In the genomic region with DNA sequence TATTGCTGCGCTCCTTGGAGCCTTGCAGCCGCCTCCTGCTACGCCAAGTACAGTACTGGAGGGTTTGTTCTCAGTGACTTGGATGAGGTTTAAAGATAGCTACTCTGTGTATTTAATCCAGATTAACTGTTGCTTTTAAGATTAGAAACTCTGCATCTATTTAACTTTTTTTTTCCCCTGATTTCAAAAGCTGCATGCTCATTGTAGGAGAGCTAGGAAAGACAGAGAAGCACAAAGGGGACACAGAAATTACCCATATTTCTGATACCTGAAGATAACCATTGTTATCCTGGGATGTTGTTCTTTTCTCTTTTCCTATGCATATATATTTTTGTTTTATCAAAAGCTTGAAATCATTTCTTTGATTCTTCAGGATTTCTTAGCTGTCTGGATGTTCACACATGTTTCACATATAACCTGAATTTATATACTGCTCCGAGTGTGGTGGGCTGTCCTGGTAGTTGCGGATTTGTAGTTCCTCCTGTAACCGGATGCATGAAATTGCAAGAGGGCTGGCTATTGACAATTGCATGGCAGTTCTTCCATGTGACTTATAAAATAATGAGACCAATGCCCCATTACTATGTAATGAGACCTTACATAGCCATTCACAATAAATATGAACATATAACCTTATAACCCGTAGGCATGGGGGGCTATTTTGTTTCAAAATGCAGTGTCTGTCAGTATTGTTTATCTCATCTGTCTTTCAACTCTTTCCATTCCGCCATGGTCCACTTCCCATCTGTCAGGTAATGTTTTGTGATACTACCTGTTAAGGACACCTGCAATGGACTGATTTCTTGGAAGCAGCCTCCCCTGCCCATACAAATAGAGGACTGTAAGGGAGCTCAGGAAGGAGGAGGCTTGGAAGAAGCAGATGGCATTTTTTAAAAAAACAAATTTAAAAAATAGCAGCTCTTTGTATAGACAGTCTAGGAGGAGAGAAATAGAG, we compare ENCODE assay signal across 8 cellular contexts. TPM values are rescaled to one million over a fixed set of nuclear protein-coding genes. Genes with fewer than 3 reads are reported as not detected.
A peak's percentile ranks its signal among the peaks of the same experiment; 100 is the strongest.
DNase-seq lines count a peak whose midpoint lies in the region; ATAC-seq and TF ChIP-seq lines count a peak whose summit lies in the region.

No MANE protein-coding gene starts in this region.

- ATAC-seq in activated T-cell treated with anti-CD3 and anti-CD28 coated beads, Interleukin-2, amount 50 U/mL, for 4 hours: no peak
- ATAC-seq in RWPE2 (ENCODE audit: low read depth) (peak; percentile 4; the same call in 2 of the 3 replicates), esophagus mucosa (peak; percentile 57)

- H3K9me3 Mint-ChIP-seq in activated T-cell treated with anti-CD3 and anti-CD28 coated beads, Interleukin-2, amount 50 U/mL, for 4 hours: no peaks in the 10 kb centered on the region

- no peaks in the 10 kb centered on the region for H3K36me3 ChIP-seq in RWPE2 (ENCODE audit: low read depth)
- H3K36me3 ChIP-seq in neuron (ENCODE audit: insufficient read depth, low read length): no peaks in the 10 kb centered on the region

- H3K27me3 Mint-ChIP-seq in activated T-cell treated with anti-CD3 and anti-CD28 coated beads, Interleukin-2, amount 50 U/mL, for 4 hours (ENCODE audit: low read depth): peaks cover 2% of the 10 kb centered on the region

- H3K9me3 ChIP-seq in RWPE2 (ENCODE audit: severe bottlenecking): no peaks in the 10 kb centered on the region
- no peaks in the 10 kb centered on the region for H3K9me3 ChIP-seq in neuron (ENCODE audit: low read length)

- peak overlapping the region; percentile 79 for H3K4me3 Mint-ChIP-seq in activated T-cell treated with anti-CD3 and anti-CD28 coated beads, Interleukin-2, amount 50 U/mL, for 4 hours

- H3K4me1 Mint-ChIP-seq in activated T-cell treated with anti-CD3 and anti-CD28 coated beads, Interleukin-2, amount 50 U/mL, for 4 hours (ENCODE audit: low read depth): peaks cover 17% of the 10 kb centered on the region

- TF ChIP-seq CTCF in RWPE2 (IDR thresholded peaks at IDR 0.05; ENCODE audit: poor library complexity, severe bottlenecking) (no peak), GM13977 (IDR thresholded peaks at IDR 0.05; ENCODE audit: extremely low read depth, insufficient read depth, missing control alignments) (no peak)

- H3K27me3 ChIP-seq in RWPE2 (ENCODE audit: insufficient read depth, poor library complexity, severe bottlenecking): no peaks in the 10 kb centered on the region
- no peaks in the 10 kb centered on the region for H3K27me3 ChIP-seq in neuron (ENCODE audit: insufficient read depth, low read length)

- no peaks in the 10 kb centered on the region for H3K36me3 Mint-ChIP-seq in activated T-cell treated with anti-CD3 and anti-CD28 coated beads, Interleukin-2, amount 50 U/mL, for 4 hours (ENCODE audit: insufficient read depth)

- H2AFZ ChIP-seq in neuron (ENCODE audit: low read depth, low read length): peak overlapping the region; percentile 75

- H3K4me1 ChIP-seq in RWPE2 (ENCODE audit: insufficient read depth, poor library complexity, severe bottlenecking): peaks cover 10% of the 10 kb centered on the region
- peaks cover 18% of the 10 kb centered on the region for H3K4me1 ChIP-seq in neuron (ENCODE audit: insufficient read depth, low read length)

- peak overlapping the region; percentile 63 for H3K27ac ChIP-seq in RWPE2 (ENCODE audit: poor library complexity, severe bottlenecking)

- H3K4me3 ChIP-seq in RWPE2 (ENCODE audit: severe bottlenecking) (peak overlapping the region; percentile 85), neuron (ENCODE audit: low read length) (peak overlapping the region; percentile 64)

- no peak for DNase-seq in activated T-cell treated with anti-CD3 and anti-CD28 coated beads, Interleukin-2, amount 50 U/mL, for 4 hours
- DNase-seq in activated T-cell treated with anti-CD3 and anti-CD28 coated beads for 4 hours: no peak
- DNase-seq in RWPE2 (ENCODE audit: low spot score): no peak
- DNase-seq in putamen (ENCODE audit: low spot score): no peak
- DNase-seq in GM13977 (ENCODE audit: low spot score): no peak
- no peak for DNase-seq in mucosa of gallbladder (ENCODE audit: low spot score)

- in situ Hi-C loops in GM13977 (cut with MboI; ENCODE audit: low pct_unique_long_range_greater_than_20kb, low sequenced_read_pairs, unreplicated experiment): no loop called here

RNA-seq across cellular contexts. Expression of a gene that starts 1.4 kb away (rescaled TPM):
- total RNA-seq in activated T-cell treated with anti-CD3 and anti-CD28 coated beads, Interleukin-2, amount 50 U/mL, for 4 hours: 1 to 10 TPM; 1.2 to 1.8 (median 1.3) TPM
- 6.1 TPM for total RNA-seq in esophagus mucosa
- total RNA-seq in mucosa of gallbladder: 22.6 TPM

Comparison
In these comparisons a context has a peak if more than half of its experiments do, and no peak if none do; other contexts are left out.
1. ATAC-seq: peak in RWPE2 (single experiment) and esophagus mucosa (single experiment); none in activated T-cell treated with anti-CD3 and anti-CD28 coated beads, Interleukin-2, amount 50 U/mL, for 4 hours (0 of 2).